ENCODE assay signal across 8 cellular contexts in genomic region chr6:110039364-110039995, GRCh38.
DNase-seq lines count a peak whose midpoint lies in the region; ATAC-seq, FAIRE-seq and TF ChIP-seq lines count a peak whose summit lies in the region.

No MANE protein-coding gene starts in this region.

- H3K27me3 Mint-ChIP-seq in T-cell (no peaks in the 10 kb centered on the region), progenitor cell of endocrine pancreas (peaks cover 9% of the 10 kb centered on the region)

- ATAC-seq in HG02852 (IDR thresholded peaks at IDR 0.05; ENCODE audit: unreplicated experiment) (peak; percentile 69), T-cell (replicated peaks in 1 of 4) (peak; percentile 82 to 85 (median 83)), left cardiac atrium (peak; percentile 95)

- H3K9me3 Mint-ChIP-seq in T-cell (no peaks in the 10 kb centered on the region), progenitor cell of endocrine pancreas (ENCODE audit: low read depth) (no peaks in the 10 kb centered on the region)

- peak; percentile 93 for FAIRE-seq in GM12892 (lab: Jason Lieb, UNC)
- FAIRE-seq in urothelium cell line (lab: Jason Lieb, UNC), result no peak

- intact Hi-C loops in left cardiac atrium (cut with DNase I), result loop anchor here in 1 of 2 donors (1.0 to 5.0 kb wide), 2 partner anchors 334 to 353 kb away; no protein-coding TSS in a partner anchor

- H3K27ac Mint-ChIP-seq in T-cell (peak overlapping the region; percentile 97 to 98), progenitor cell of endocrine pancreas (peak overlapping the region; percentile 84)

- CTCF ChIA-PET in T-cell (lab: Charles Lee), result interaction anchor here (0.5 to 4.3 kb wide), 76 partner anchors 8 to 1739 kb away, joined by 3 to 60 read pairs (median 4); partner anchors contain the start of genes AK9 (in 1 of the 2), CD164 (in 1 of the 2), CDC40 (in 1 of the 2) and FIG4 (in 1 of the 2)

- H3K4me3 Mint-ChIP-seq in T-cell (peak overlapping the region; percentile 77 to 90 (median 88)), progenitor cell of endocrine pancreas (ENCODE audit: low read depth) (peak overlapping the region; percentile 73)

- H3K4me1 Mint-ChIP-seq in T-cell (peaks cover 10 to 16% (median 15%) of the 10 kb centered on the region in 3 donors), progenitor cell of endocrine pancreas (ENCODE audit: low read depth) (peaks cover 9% of the 10 kb centered on the region)

- no peaks in the 10 kb centered on the region for H3K36me3 Mint-ChIP-seq in T-cell
- no peaks in the 10 kb centered on the region for H3K36me3 Mint-ChIP-seq in progenitor cell of endocrine pancreas (ENCODE audit: insufficient read depth)

- TF ChIP-seq POLR2A in GM12892 (IDR thresholded peaks at IDR 0.05; ENCODE audit: low read depth, low read length), result no peak

- peak; percentile 54 for DNase-seq in GM12892 (ENCODE audit: insufficient read length)
- peak; percentile 86 for DNase-seq in NCI-H1436 (lab: John Stamatoyannopoulos, UW)
- peak; percentile 56 to 84 (median 73) for DNase-seq in T-cell
- peak; percentile 20 for DNase-seq in amniotic stem cell (lab: John Stamatoyannopoulos, UW)
- peak; percentile 88 for DNase-seq in left cardiac atrium
- peak; percentile 75 for DNase-seq in progenitor cell of endocrine pancreas (ENCODE audit: low spot score, unreplicated experiment)
- peak; percentile 63 for DNase-seq in urothelium cell line (ENCODE audit: low spot score)

- POLR2A ChIA-PET in T-cell (lab: Charles Lee), result interaction anchor here (0.6 to 1.0 kb wide), 3 partner anchors 143 to 510 kb away, joined by 3 to 12 read pairs (median 9); no protein-coding TSS in a partner anchor

- TF ChIP-seq CTCF in progenitor cell of endocrine pancreas (IDR thresholded peaks at IDR 0.05; ENCODE audit: unreplicated experiment), result peak; percentile 85

Comparison
In these comparisons a context has a peak if more than half of its experiments do, and no peak if none do; other contexts are left out.
1. Peak in every context shown above with its lines: DNase-seq and ATAC-seq.
2. DNase-seq: peak in every context shown above with its lines; median percentile 88 in left cardiac atrium; 86 in NCI-H1436; 75 in progenitor cell of endocrine pancreas; 73 in T-cell; 63 in urothelium cell line; 54 in GM12892; 20 in amniotic stem cell.